In the genomic region with DNA sequence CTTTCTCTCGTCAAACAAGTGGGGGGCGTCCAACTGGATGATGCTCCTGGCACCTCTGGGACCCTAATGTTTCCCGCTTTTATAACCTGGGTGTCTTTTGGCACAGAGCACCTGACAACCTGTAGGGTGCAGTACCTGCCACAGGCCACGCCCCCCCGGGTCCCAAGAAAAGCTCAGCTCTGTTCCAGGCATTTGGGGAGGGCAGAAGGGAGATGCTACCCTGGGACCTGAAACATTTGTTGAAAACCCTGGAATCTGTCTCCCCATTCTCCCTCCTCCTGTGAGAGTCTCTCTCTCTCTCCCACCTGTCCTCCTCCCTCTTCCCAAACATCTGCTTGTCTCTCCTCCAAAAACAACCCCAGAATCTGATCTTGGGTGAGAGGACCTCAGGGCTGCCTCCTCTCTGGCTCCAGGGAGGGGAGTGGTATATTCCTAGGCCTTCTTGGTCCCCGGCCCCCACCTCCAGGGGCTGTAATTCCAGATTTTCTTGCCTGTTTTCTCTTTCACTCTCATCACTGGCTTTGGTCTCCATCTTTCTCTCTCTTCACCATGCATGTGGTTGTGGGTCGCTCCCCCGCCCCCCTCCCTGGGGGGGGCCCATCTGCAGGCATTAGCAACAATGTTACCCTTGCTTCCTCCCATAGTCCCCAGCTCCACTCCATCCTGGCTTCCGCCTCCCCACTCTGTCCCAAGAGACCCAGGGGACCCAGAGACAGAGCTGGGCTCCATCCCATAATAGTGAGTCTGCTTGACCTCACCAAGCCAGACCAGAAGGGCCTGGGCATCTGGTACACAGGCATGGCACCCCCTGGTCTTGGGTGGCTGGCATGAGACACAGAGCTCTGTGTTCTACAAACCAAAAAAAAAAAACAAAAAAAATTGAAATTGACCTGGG, we compare ENCODE assay signal across 8 cellular contexts. TPM values are rescaled to one million over a fixed set of nuclear protein-coding genes. Genes with fewer than 3 reads are reported as not detected.
DNase-seq lines count a peak whose midpoint lies in the region; ATAC-seq and TF ChIP-seq lines count a peak whose summit lies in the region.

No MANE protein-coding gene starts in this region.

- H3K27me3 Mint-ChIP-seq in dendritic cell treated with granulocyte-macrophage colony-stimulating factor and Interleukin-4, amounts not matched to agents 40 ng/mL and 50 ng/mL, for 4 days = peaks cover 15% of the 10 kb centered on the region

- CTCF ChIA-PET in IMR-90 (lab: Yijun Ruan, JAX) = interaction anchor here (1.6 to 1.9 kb wide), 2 partner anchors 25 to 43 kb away, joined by 4 to 6 read pairs; no protein-coding TSS in a partner anchor

- H3K4me3 Mint-ChIP-seq in dendritic cell treated with granulocyte-macrophage colony-stimulating factor and Interleukin-4, amounts not matched to agents 40 ng/mL and 50 ng/mL, for 4 days = no peak overlapping the region

- H3K4me1 ChIP-seq in IMR-90 (ENCODE audit: control insufficient read depth, insufficient read depth, low read length) = peaks cover 56% of the 10 kb centered on the region
- peaks cover 68 to 71% of the 10 kb centered on the region in 2 experiments for H3K4me1 ChIP-seq in trophoblast cell (ENCODE audit: control insufficient read depth in 1 of 2, insufficient read depth in 2 of 2, low read length in 2 of 2)

- H4K91ac ChIP-seq in IMR-90 (ENCODE audit: insufficient read depth, low read depth, low read length) (no peak overlapping the region), trophoblast cell (ENCODE audit: low read depth, low read length) (peak overlapping the region; percentile 27)

- DNase-seq in COLO668 (lab: John Stamatoyannopoulos, UW; ENCODE audit: unreplicated experiment) (peak; percentile 52), IMR-90 (no peak), trophoblast cell (no peak), sciatic nerve (ENCODE audit: low spot score) (no peak), OCI-M2 (lab: John Stamatoyannopoulos, UW; ENCODE audit: unreplicated experiment) (no peak)
- DNase-seq in activated CD4-positive, CD25-positive, alpha-beta regulatory T cell treated with anti-CD3 and anti-CD28 coated beads, Interleukin-2, amount 50 U/mL, for 72 hours = no peak
- no peak for DNase-seq in activated CD8-positive, alpha-beta memory T cell treated with anti-CD3 and anti-CD28 coated beads, Interleukin-2, amount 50 U/mL, for 48 hours

- H2BK15ac ChIP-seq in IMR-90 (ENCODE audit: low read depth, low read length) = no peak overlapping the region

- peaks cover 10% of the 10 kb centered on the region for H3K36me3 Mint-ChIP-seq in dendritic cell treated with granulocyte-macrophage colony-stimulating factor and Interleukin-4, amounts not matched to agents 40 ng/mL and 50 ng/mL, for 4 days (ENCODE audit: low read depth)

- H3K36me3 ChIP-seq in IMR-90 (ENCODE audit: control insufficient read depth, insufficient read depth, low read length) (peaks cover 3% of the 10 kb centered on the region; the same call in 1 of the 2 replicates), trophoblast cell (ENCODE audit: control insufficient read depth in 1 of 2, insufficient read depth in 2 of 2, low read length in 2 of 2) (peaks cover 10 to 12% of the 10 kb centered on the region in 2 experiments)

- no peak overlapping the region for H2BK20ac ChIP-seq in IMR-90 (ENCODE audit: low read depth, low read length)

- dilution Hi-C loops in IMR-90 (cut with HindIII; ENCODE audit: low sequenced_read_pairs, unreplicated experiment) = no loop called here

- H3K4me2 ChIP-seq in IMR-90 (ENCODE audit: low read depth, low read length) (peak overlapping the region; percentile 75), trophoblast cell (ENCODE audit: low read length) (peak overlapping the region; percentile 53)

- H4K20me1 ChIP-seq in IMR-90 (ENCODE audit: insufficient read depth, low read length) = peaks cover 78% of the 10 kb centered on the region

- 0 out of 2 replicates have a peak overlapping the region, but pooled peaks have one; percentile 13 for H3K4ac ChIP-seq in IMR-90 (ENCODE audit: low read depth, low read length)
- peak overlapping the region; percentile 85 for H3K4ac ChIP-seq in trophoblast cell (ENCODE audit: low read depth, low read length)

- H3K9me3 ChIP-seq in IMR-90 (ENCODE audit: control insufficient read depth, insufficient read depth, low read length) (no peaks in the 10 kb centered on the region), trophoblast cell (ENCODE audit: insufficient read depth, low read depth, low read length) (peaks cover 7% of the 10 kb centered on the region)

- ATAC-seq in IMR-90 (ENCODE audit: low read depth) (no peak), sciatic nerve (no peak)

- TF ChIP-seq RAD21 in IMR-90 (IDR thresholded peaks at IDR 0.05; ENCODE audit: low read length) = no peak

- no peak overlapping the region for H3K9ac ChIP-seq in IMR-90 (ENCODE audit: low read depth, low read length)
- H3K9ac ChIP-seq in trophoblast cell (ENCODE audit: low read length) = no peak overlapping the region

- H3K23ac ChIP-seq in IMR-90 (ENCODE audit: low read depth, low read length) (no peak overlapping the region), trophoblast cell (ENCODE audit: low read length) (no peak overlapping the region)

- no peak overlapping the region for H2BK120ac ChIP-seq in IMR-90 (ENCODE audit: low read depth, low read length)
- no peak overlapping the region for H2BK120ac ChIP-seq in trophoblast cell (ENCODE audit: insufficient read depth, low read length, poor library complexity)

- no peaks in the 10 kb centered on the region for H3K9me3 Mint-ChIP-seq in dendritic cell treated with granulocyte-macrophage colony-stimulating factor and Interleukin-4, amounts not matched to agents 40 ng/mL and 50 ng/mL, for 4 days

- peak overlapping the region; percentile 76 for H2AK9ac ChIP-seq in IMR-90 (replicated peaks; ENCODE audit: low read depth, low read length, poor library complexity)

- H3K27me3 ChIP-seq in IMR-90 (ENCODE audit: control insufficient read depth, insufficient read depth, low read length) (no peaks in the 10 kb centered on the region), trophoblast cell (ENCODE audit: insufficient read depth, low read length) (no peaks in the 10 kb centered on the region)

- H2BK5ac ChIP-seq in IMR-90 (ENCODE audit: low read depth, low read length, poor library complexity, severe bottlenecking) (peak overlapping the region; percentile 22), trophoblast cell (ENCODE audit: low read depth, low read length, poor library complexity) (no peak overlapping the region)

- no peak overlapping the region for H3K14ac ChIP-seq in IMR-90 (replicated peaks; ENCODE audit: low read depth, low read length)
- no peak overlapping the region for H3K14ac ChIP-seq in trophoblast cell (ENCODE audit: low read length)

- no peak overlapping the region for H2BK12ac ChIP-seq in trophoblast cell (ENCODE audit: low read length)

- H2AFZ ChIP-seq in IMR-90 (replicated peaks; ENCODE audit: low read length, poor library complexity) = peak overlapping the region; percentile 1
- H2AFZ ChIP-seq in trophoblast cell (ENCODE audit: insufficient read depth, low read length, poor library complexity) = no peak overlapping the region

- no peak overlapping the region for H4K5ac ChIP-seq in IMR-90 (ENCODE audit: low read depth, low read length)

- peaks cover 35% of the 10 kb centered on the region for H3K4me1 Mint-ChIP-seq in dendritic cell treated with granulocyte-macrophage colony-stimulating factor and Interleukin-4, amounts not matched to agents 40 ng/mL and 50 ng/mL, for 4 days (ENCODE audit: low read depth)

- H3K18ac ChIP-seq in IMR-90 (ENCODE audit: low read depth, low read length) = no peak overlapping the region
- H3K18ac ChIP-seq in trophoblast cell (ENCODE audit: low read length) = peak overlapping the region; percentile 72

- H3K79me2 ChIP-seq in trophoblast cell (ENCODE audit: control insufficient read depth, insufficient read depth, low read length, poor library complexity) = peaks cover 67% of the 10 kb centered on the region

- H3K56ac ChIP-seq in IMR-90 (ENCODE audit: extremely low read depth, insufficient read depth, low read length) = no peak overlapping the region

- H3K79me1 ChIP-seq in IMR-90 (ENCODE audit: low read depth in 1 of 2, low read length in 2 of 2) (peaks cover 32 to 76% of the 10 kb centered on the region in 2 experiments), trophoblast cell (ENCODE audit: low read length) (peaks cover 52% of the 10 kb centered on the region)

- in situ Hi-C loops in IMR-90 (cut with MboI; ENCODE audit: low sequenced_read_pairs) = no loop called here

- H3K9me1 ChIP-seq in IMR-90 (ENCODE audit: insufficient read depth, low read length) = peaks cover 28% of the 10 kb centered on the region

- TF ChIP-seq CTCF in IMR-90 (conservative IDR thresholded peaks at IDR 0.05; ENCODE audit: low read depth, low read length) = no peak

- H4K12ac ChIP-seq in trophoblast cell (ENCODE audit: low read depth, low read length) = no peak overlapping the region

- H2AK5ac ChIP-seq in IMR-90 (ENCODE audit: low read depth, low read length) = peak overlapping the region; percentile 40; the same call in 1 of the 2 replicates
- no peak overlapping the region for H2AK5ac ChIP-seq in trophoblast cell (ENCODE audit: low read length)

- no peak for TF ChIP-seq POLR2A in IMR-90 (IDR thresholded peaks at IDR 0.05; ENCODE audit: low read depth, low read length)

- H3K27ac ChIP-seq in IMR-90 (ENCODE audit: insufficient read depth, low read length) = peak overlapping the region; percentile 38; the same call in 1 of the 2 replicates
- peak overlapping the region; percentile 35 for H3K27ac ChIP-seq in trophoblast cell (ENCODE audit: low read depth, low read length)

- POLR2A ChIA-PET in IMR-90 (lab: Charles Lee; ENCODE audit: unreplicated experiment) = no interaction called here

- H3K4me3 ChIP-seq in IMR-90 (ENCODE audit: insufficient read depth, low read depth, low read length) (no peak overlapping the region), trophoblast cell (ENCODE audit: low read depth, low read length) (no peak overlapping the region)

- H3K27ac Mint-ChIP-seq in dendritic cell treated with granulocyte-macrophage colony-stimulating factor and Interleukin-4, amounts not matched to agents 40 ng/mL and 50 ng/mL, for 4 days = peak overlapping the region; percentile 1

- no TSS peak for BruUV-seq in IMR-90 (replicated peaks; lab: Mats Ljungman, UMichigan)

- WGBS in IMR-90 (ENCODE audit: extremely low coverage in 2 of 2, insufficient read length in 1 of 2), 2 experiments = 33% methylated on average over 4 of the region's 9 CpGs; no CpG with 5 or more reads in 1 of the 2 experiments
- no CpG with 5 or more reads among the region's 9 CpGs for WGBS in trophoblast cell (ENCODE audit: extremely low coverage, insufficient coverage, insufficient read length)

- H4K8ac ChIP-seq in IMR-90 (ENCODE audit: low read depth in 2 of 2, low read length in 2 of 2) (no peak overlapping the region; a peak in 1 of 4 replicates), trophoblast cell (ENCODE audit: low read depth, low read length) (no peak overlapping the region)

- intact Hi-C loops in IMR-90 (cut with micrococcal nuclease) (loop anchor here (5.0 kb wide), 1 partner anchor 113 kb away; no protein-coding TSS in a partner anchor), sciatic nerve (cut with DNase I) (loop anchor here (5.0 to 10.0 kb wide), 2 partner anchors 33 to 105 kb away; a partner anchor contains a TSS)
- intact Hi-C loops in dendritic cell treated with granulocyte-macrophage colony-stimulating factor and Interleukin-4, amounts not matched to agents 40 ng/mL and 50 ng/mL, for 4 days (cut with micrococcal nuclease) = no loop called here

RNA-seq across cellular contexts. Expression of a gene that starts 4.1 kb away (rescaled TPM):
- total RNA-seq in IMR-90 (2012; rRNA removed) (1.7 and 2.0 TPM in 2 replicates), sciatic nerve (61.9 TPM)
- polyA plus RNA-seq in IMR-90 (2012; rRNA removed) = 11.6 and 16.1 TPM in 2 replicates
- polyA plus RNA-seq in IMR-90 (2012; cell fraction: cytosol; rRNA removed) = 4.9 and 11.5 TPM in 2 replicates
- 25.9 and 46.8 TPM in 2 replicates for polyA plus RNA-seq in IMR-90 (2012; cell fraction: nucleus; rRNA removed; ENCODE audit: low replicate concordance)
- 37.4 and 37.5 TPM in 2 replicates for polyA plus RNA-seq in trophoblast cell (2013)

RNA-seq across cellular contexts. Expression of a gene that starts 35.1 kb away (rescaled TPM):
- total RNA-seq in IMR-90 (2012; rRNA removed) = not detected in 2 replicates
- polyA plus RNA-seq in IMR-90 (2012; rRNA removed) = not detected in 2 replicates
- polyA plus RNA-seq in IMR-90 (2012; cell fraction: cytosol; rRNA removed) = not detected in 2 replicates
- 0.08 TPM in 1 of 2 replicates, not detected in the other for polyA plus RNA-seq in IMR-90 (2012; cell fraction: nucleus; rRNA removed; ENCODE audit: low replicate concordance)
- 0.04 TPM in 1 of 2 replicates, not detected in the other for polyA plus RNA-seq in trophoblast cell (2013)
- total RNA-seq in sciatic nerve = 15.3 TPM

Comparison
In these comparisons a context has a peak if more than half of its experiments do, and no peak if none do; other contexts are left out.
1. RNA of a gene that starts 4.1 kb away (total RNA-seq): 61.9 TPM in sciatic nerve (single experiment); 1.7 to 2.0 TPM in IMR-90; every median in the first group is over 10 times any median in the second.
2. RNA of a gene that starts 35.1 kb away (total RNA-seq): 15.3 TPM in sciatic nerve (single experiment); not detected in IMR-90; every median in the first group is over 10 times any median in the second.